ENCODE assay signal across 1 cellular context in the genomic region with DNA sequence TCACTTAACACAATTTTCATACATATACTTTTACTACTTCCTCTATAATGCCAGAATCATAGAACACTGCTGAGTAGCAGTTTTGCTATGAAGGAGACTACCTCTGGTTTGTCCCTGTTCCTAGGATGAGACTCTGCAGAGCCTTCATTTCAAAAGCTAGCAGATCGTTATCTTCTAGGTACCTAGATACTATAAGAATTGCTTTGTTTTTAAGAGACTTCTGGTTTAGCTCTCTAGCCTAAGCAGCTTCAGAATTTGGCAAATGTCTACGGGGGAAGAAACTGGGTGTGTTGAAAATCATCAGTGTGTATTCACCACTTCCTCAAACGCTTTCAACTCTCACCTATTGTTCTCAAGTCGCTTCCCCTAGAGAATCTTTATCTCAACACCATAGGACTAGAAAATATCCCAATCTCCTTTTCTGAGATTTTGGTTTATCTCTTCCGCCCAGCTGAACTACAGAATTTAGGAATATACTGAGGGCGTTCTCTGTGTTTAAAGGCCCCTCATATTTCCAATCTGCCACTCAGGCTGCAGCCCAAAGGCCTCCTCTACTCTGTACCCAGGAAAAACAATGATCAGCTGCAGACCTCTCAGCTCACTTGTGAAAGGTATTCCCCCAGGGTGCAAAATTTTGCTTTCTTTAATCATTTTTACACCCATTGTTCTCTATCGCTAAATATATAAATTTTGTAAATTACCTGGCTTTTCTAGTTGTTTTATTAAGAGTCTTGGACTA.
TF ChIP-seq lines count a peak whose summit lies in the region.

No MANE protein-coding gene starts in this region.

TF ChIP-seq in GM12878, 131 proteins besides CTCF, POLR2A, EP300 and RAD21 (continued from another document and continues in another):
- TF ChIP-seq SIX5 (IDR thresholded peaks at IDR 0.05; ENCODE audit: low read depth, low read length, severe bottlenecking) (no peak), IKZF1 (conservative IDR thresholded peaks at IDR 0.05) (peak; percentile 44), SKIL (IDR thresholded peaks at IDR 0.05; ENCODE audit: low read depth, poor library complexity, severe bottlenecking) (peak; percentile 51), SPI1 (IDR thresholded peaks at IDR 0.05; ENCODE audit: borderline replicate concordance, insufficient read depth, low read depth, low read length) (peak; percentile 92), BRCA1 (IDR thresholded peaks at IDR 0.05; ENCODE audit: low read depth, low read length) (no peak), PML (IDR thresholded peaks at IDR 0.05; ENCODE audit: low read length) (no peak), ZSCAN29 (IDR thresholded peaks at IDR 0.05) (peak; percentile 62; the same call in 1 of the 2 replicates), MEF2B (IDR thresholded peaks at IDR 0.05; ENCODE audit: partially characterized antibody, poor library complexity, severe bottlenecking) (peak; percentile 55), NBN (IDR thresholded peaks at IDR 0.05) (0 out of 2 replicates have a peak, but pooled peaks have one; percentile 59), KDM1A (IDR thresholded peaks at IDR 0.05; ENCODE audit: borderline replicate concordance) (no peak), RUNX3 (IDR thresholded peaks at IDR 0.05; ENCODE audit: low read length) (peak; percentile 52), SMARCA5 (IDR thresholded peaks at IDR 0.05) (no peak), NFIC (IDR thresholded peaks at IDR 0.05; ENCODE audit: low read depth, low read length) (no peak), MXI1 (IDR thresholded peaks at IDR 0.05; ENCODE audit: low read depth, low read length) (peak; percentile 42; the same call in 1 of the 2 replicates), PAX8 (IDR thresholded peaks at IDR 0.05) (no peak), ZNF592 (IDR thresholded peaks at IDR 0.05) (no peak), USF1 (IDR thresholded peaks at IDR 0.05; ENCODE audit: borderline replicate concordance, extremely low read length, insufficient read depth, low read depth, low read length) (no peak), E2F8 (IDR thresholded peaks at IDR 0.05; ENCODE audit: low read depth, partially characterized antibody) (no peak), REST (IDR thresholded peaks at IDR 0.05; ENCODE audit: low read depth, low read length) (no peak), YY1 (IDR thresholded peaks at IDR 0.05; ENCODE audit: low read depth, low read length) (no peak), ATF3 (IDR thresholded peaks at IDR 0.05; ENCODE audit: borderline replicate concordance, extremely low read depth, low read depth, low read length) (no peak), SREBF2 (IDR thresholded peaks at IDR 0.05; ENCODE audit: low read length) (no peak), SMC3 (IDR thresholded peaks at IDR 0.05; ENCODE audit: borderline replicate concordance, low read length) (no peak), DPF2 (IDR thresholded peaks at IDR 0.05) (peak; percentile 41; the same call in 1 of the 2 replicates), MLLT1 (IDR thresholded peaks at IDR 0.05) (0 out of 2 replicates have a peak, but pooled peaks have one; percentile 21), TCF7 (IDR thresholded peaks at IDR 0.05; ENCODE audit: borderline replicate concordance) (no peak), RAD51 (IDR thresholded peaks at IDR 0.05) (0 out of 2 replicates have a peak, but pooled peaks have one; percentile 7), RELA (IDR thresholded peaks at IDR 0.05; ENCODE audit: borderline replicate concordance, partially characterized antibody) (no peak), EGR1 (IDR thresholded peaks at IDR 0.05; ENCODE audit: borderline replicate concordance in 1 of 2, low read depth in 2 of 2, low read length in 2 of 2) (no peak), TCF3 (IDR thresholded peaks at IDR 0.05; ENCODE audit: borderline replicate concordance, insufficient read depth, low read depth, low read length) (no peak), BACH1 (IDR thresholded peaks at IDR 0.05; ENCODE audit: borderline replicate concordance) (no peak), HSF1 (IDR thresholded peaks at IDR 0.05; ENCODE audit: low read depth, low read length) (no peak), HCFC1 (IDR thresholded peaks at IDR 0.05; ENCODE audit: low read length) (no peak), MTA3 (IDR thresholded peaks at IDR 0.05; ENCODE audit: borderline replicate concordance, low read length) (no peak)
- TF ChIP-seq, protein P1, sequence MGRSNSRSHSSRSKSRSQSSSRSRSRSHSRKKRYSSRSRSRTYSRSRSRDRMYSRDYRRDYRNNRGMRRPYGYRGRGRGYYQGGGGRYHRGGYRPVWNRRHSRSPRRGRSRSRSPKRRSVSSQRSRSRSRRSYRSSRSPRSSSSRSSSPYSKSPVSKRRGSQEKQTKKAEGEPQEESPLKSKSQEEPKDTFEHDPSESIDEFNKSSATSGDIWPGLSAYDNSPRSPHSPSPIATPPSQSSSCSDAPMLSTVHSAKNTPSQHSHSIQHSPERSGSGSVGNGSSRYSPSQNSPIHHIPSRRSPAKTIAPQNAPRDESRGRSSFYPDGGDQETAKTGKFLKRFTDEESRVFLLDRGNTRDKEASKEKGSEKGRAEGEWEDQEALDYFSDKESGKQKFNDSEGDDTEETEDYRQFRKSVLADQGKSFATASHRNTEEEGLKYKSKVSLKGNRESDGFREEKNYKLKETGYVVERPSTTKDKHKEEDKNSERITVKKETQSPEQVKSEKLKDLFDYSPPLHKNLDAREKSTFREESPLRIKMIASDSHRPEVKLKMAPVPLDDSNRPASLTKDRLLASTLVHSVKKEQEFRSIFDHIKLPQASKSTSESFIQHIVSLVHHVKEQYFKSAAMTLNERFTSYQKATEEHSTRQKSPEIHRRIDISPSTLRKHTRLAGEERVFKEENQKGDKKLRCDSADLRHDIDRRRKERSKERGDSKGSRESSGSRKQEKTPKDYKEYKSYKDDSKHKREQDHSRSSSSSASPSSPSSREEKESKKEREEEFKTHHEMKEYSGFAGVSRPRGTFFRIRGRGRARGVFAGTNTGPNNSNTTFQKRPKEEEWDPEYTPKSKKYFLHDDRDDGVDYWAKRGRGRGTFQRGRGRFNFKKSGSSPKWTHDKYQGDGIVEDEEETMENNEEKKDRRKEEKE (IDR thresholded peaks at IDR 0.05) = no peak
